In genomic region chr7:100801833-100802568, GRCh38 we compare ENCODE assay signal across 8 cellular contexts. TPM values are rescaled to one million over a fixed set of nuclear protein-coding genes. Genes with fewer than 3 reads are reported as not detected.
DNase-seq lines count a peak whose midpoint lies in the region; ATAC-seq and TF ChIP-seq lines count a peak whose summit lies in the region.

No MANE protein-coding gene starts in this region.

- peak in 1 of 2 donors; percentile 38 for TF ChIP-seq POLR2A in Peyer's patch (IDR thresholded peaks at IDR 0.05)

- in situ Hi-C loops in GM23248 (cut with MboI) = no loop called here

- DNase-seq in GM23248 (peak; percentile 83), Peyer's patch (peak in 2 of 3 donors; percentile 77 to 83), fibroblast of mammary gland (ENCODE audit: low read depth) (peak; percentile 73), NCI-H748 (lab: John Stamatoyannopoulos, UW; ENCODE audit: unreplicated experiment) (no peak), posterior cingulate gyrus (no peak)

- TF ChIP-seq CTCF in Peyer's patch (IDR thresholded peaks at IDR 0.05) = no peak
- TF ChIP-seq CTCF in fibroblast of mammary gland (conservative IDR thresholded peaks at IDR 0.05; ENCODE audit: control insufficient read depth, insufficient read depth, low read depth, low read length) = no peak

- peak overlapping the region; percentile 22 for H3K4me2 ChIP-seq in GM23248 (ENCODE audit: unreplicated experiment)

- H3K27ac ChIP-seq in GM23248 (peak overlapping the region; percentile 17; the same call in 1 of the 2 replicates), Peyer's patch (peak overlapping the region in 2 of 4 donors; percentile 57 to 59), skin epidermis (peak overlapping the region in 15 of 21 experiments; percentile 3 to 79 (median 56))

- 28 to 29% methylated on average over 14 to 18 of the region's 18 CpGs for WGBS in GM23248 (ENCODE audit: low coverage in 1 of 2, low lambda C conversion rate in 2 of 2, missing lambda C conversion rate in 2 of 2), 2 experiments

- no peaks in the 10 kb centered on the region for H3K9me2 ChIP-seq in GM23248 (ENCODE audit: insufficient read depth)

- H2AFZ ChIP-seq in GM23248 = peak overlapping the region; percentile 23; the same call in 1 of the 2 replicates

- H3K79me2 ChIP-seq in GM23248 (ENCODE audit: insufficient read depth) = no peaks in the 10 kb centered on the region

- H3K27me3 ChIP-seq in GM23248 (replicated peaks; ENCODE audit: insufficient read depth) (no peaks in the 10 kb centered on the region), Peyer's patch (no peaks in the 10 kb centered on the region)

- 0 out of 2 replicates have a peak overlapping the region, but pooled peaks have one; percentile 11 for H3K9ac ChIP-seq in GM23248

- H3K4me1 ChIP-seq in GM23248 (ENCODE audit: insufficient read depth) (peaks cover 25% of the 10 kb centered on the region), Peyer's patch (peaks cover 0 to 43% (median 7%) of the 10 kb centered on the region in 4 donors)

- ATAC-seq in HG03520 (IDR thresholded peaks at IDR 0.05; ENCODE audit: unreplicated experiment) = no peak
- ATAC-seq in activated CD4-positive, CD25-positive, alpha-beta regulatory T cell treated with anti-CD3 and anti-CD28 coated beads, Interleukin-2, amount 50 U/mL, for 24 hours = no peak

- intact Hi-C loops in posterior cingulate gyrus (cut with DNase I) = no loop called here

- no peak overlapping the region for H3K4me3 ChIP-seq in GM23248
- H3K4me3 ChIP-seq in Peyer's patch = no peak overlapping the region
- no peak overlapping the region for H3K4me3 ChIP-seq in fibroblast of mammary gland (ENCODE audit: control insufficient read depth, low read depth, low read length)
- no peak overlapping the region for H3K4me3 ChIP-seq in skin epidermis

- H3K36me3 ChIP-seq in GM23248 (ENCODE audit: low read depth) = peaks cover 4% of the 10 kb centered on the region; the same call in 1 of the 2 replicates
- peaks cover 0 to 22% (median 0%) of the 10 kb centered on the region in 3 donors for H3K36me3 ChIP-seq in Peyer's patch

- H3K9me3 ChIP-seq in GM23248 (ENCODE audit: low read depth) (no peaks in the 10 kb centered on the region), Peyer's patch (no peaks in the 10 kb centered on the region)

- H4K20me1 ChIP-seq in GM23248 (ENCODE audit: insufficient read depth) = no peaks in the 10 kb centered on the region

- 0 out of 2 replicates have a peak, but pooled peaks cover 3% of the 10 kb centered on the region for H3F3A ChIP-seq in GM23248 (ENCODE audit: insufficient read depth)

RNA-seq across cellular contexts. Expression of gene EPHB4, which starts 25.3 kb away (rescaled TPM):
- 26.9 and 32.9 TPM in 2 replicates for total RNA-seq in GM23248 (2014; rRNA removed; shearing (Covaris generic))
- polyA plus RNA-seq in GM23248 (2016; fragmentation: Nextera tagmentation; extraction: Ambion mirVana) = 6.7 and 8.2 TPM in 2 replicates
- 10 to 100 TPM; 10.3 to 48.7 (median 31.7) TPM for total RNA-seq in Peyer's patch

RNA-seq across cellular contexts. Expression of gene SLC12A9, which starts 50.5 kb away (rescaled TPM):
- total RNA-seq in GM23248 (2014; rRNA removed; shearing (Covaris generic)) = 16.8 and 21.2 TPM in 2 replicates
- polyA plus RNA-seq in GM23248 (2016; fragmentation: Nextera tagmentation; extraction: Ambion mirVana) = 6.1 and 7.9 TPM in 2 replicates
- total RNA-seq in Peyer's patch = 10 to 100 TPM; 24.8 to 51.1 (median 28.2) TPM

Comparison
In these comparisons a context has a peak if more than half of its experiments do, and no peak if none do; other contexts are left out.
1. DNase-seq: peak in GM23248 (single experiment), Peyer's patch (2 of 3) and fibroblast of mammary gland (single experiment); none in NCI-H748 (single experiment) and posterior cingulate gyrus (0 of 10).